ENCODE assay signal across 8 cellular contexts in the genomic region with DNA sequence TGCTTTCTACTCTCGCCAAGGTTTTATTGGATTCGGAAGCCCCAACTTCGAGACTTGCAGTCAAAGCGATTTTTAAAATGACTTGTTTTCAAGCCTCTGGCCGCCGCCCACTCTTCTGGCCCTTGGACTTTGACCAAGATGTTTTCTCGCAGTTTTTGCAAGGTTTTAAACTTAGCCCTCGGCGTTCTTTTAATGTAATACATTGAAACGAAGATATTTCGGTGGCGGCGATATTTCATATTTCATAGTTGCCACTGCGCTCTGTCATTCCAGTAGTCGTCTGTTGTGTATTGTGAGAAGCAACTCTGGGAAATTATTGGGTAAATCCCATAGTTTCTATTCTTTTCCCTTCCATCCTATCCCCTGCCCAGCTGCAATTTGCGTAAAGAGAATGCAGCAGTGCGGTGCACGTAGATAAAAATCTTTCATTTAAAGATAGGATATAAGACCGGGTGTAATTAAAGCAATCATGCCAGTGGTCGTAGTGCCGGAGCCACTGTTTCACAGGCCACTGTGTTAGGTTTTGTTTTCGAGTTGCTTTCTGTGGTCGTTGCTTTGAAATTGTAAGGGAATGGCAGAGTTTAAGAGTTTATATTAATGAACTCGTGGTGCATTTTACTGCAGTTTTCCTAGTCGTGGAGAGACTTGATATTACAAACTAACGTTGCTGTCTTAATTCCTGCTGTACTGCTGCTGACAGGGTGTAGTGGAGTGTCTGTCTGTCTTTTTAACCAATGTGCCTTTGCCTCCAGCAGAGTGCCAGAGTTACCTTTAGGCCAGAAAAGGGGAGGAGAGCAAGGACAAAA. TPM values are rescaled to one million over a fixed set of nuclear protein-coding genes. Genes with fewer than 3 reads are reported as not detected.
DNase-seq lines count a peak whose midpoint lies in the region; ATAC-seq and TF ChIP-seq lines count a peak whose summit lies in the region.

No MANE protein-coding gene starts in this region.

- no peaks in the 10 kb centered on the region for H3K9me3 ChIP-seq in BLaER1 treated with 17β-estradiol and CSF1 and Interleukin-3, amounts not matched to agents 10 nM and 100 nM (replicated peaks in 1 of 11)
- H3K9me3 ChIP-seq in lower lobe of right lung (no peaks in the 10 kb centered on the region), tibial artery (no peaks in the 10 kb centered on the region)

- H3K4me2 ChIP-seq in BLaER1 treated with 17β-estradiol and CSF1 and Interleukin-3, amounts not matched to agents 10 nM and 100 nM = peak overlapping the region; percentile 72 to 91 (median 86)

- H3K4me1 ChIP-seq in BLaER1 treated with 17β-estradiol and CSF1 and Interleukin-3, amounts not matched to agents 10 nM and 100 nM = peaks cover 18 to 48% (median 35%) of the 10 kb centered on the region in 10 experiments
- peaks cover 32% of the 10 kb centered on the region for H3K4me1 ChIP-seq in lower lobe of right lung
- peaks cover 0 to 37% (median 12%) of the 10 kb centered on the region in 4 donors for H3K4me1 ChIP-seq in tibial artery

- H3K27me3 ChIP-seq in BLaER1 treated with 17β-estradiol and CSF1 and Interleukin-3, amounts not matched to agents 10 nM and 100 nM = no peaks in the 10 kb centered on the region
- H3K27me3 ChIP-seq in lower lobe of right lung (ENCODE audit: low read depth) = no peaks in the 10 kb centered on the region
- no peaks in the 10 kb centered on the region for H3K27me3 ChIP-seq in tibial artery

- H3K36me3 ChIP-seq in BLaER1 treated with 17β-estradiol and CSF1 and Interleukin-3, amounts not matched to agents 10 nM and 100 nM = peaks cover 14 to 32% (median 24%) of the 10 kb centered on the region in 11 experiments; a peak in 21 of 22 replicates
- H3K36me3 ChIP-seq in lower lobe of right lung = peaks cover 30% of the 10 kb centered on the region
- peaks cover 0 to 11% (median 9%) of the 10 kb centered on the region in 3 donors for H3K36me3 ChIP-seq in tibial artery

- H4K20me1 ChIP-seq in BLaER1 treated with 17β-estradiol and CSF1 and Interleukin-3, amounts not matched to agents 10 nM and 100 nM = peaks cover 0 to 22% (median 0%) of the 10 kb centered on the region in 11 experiments; a peak in 4 of 22 replicates

- TF ChIP-seq CTCF in lower lobe of right lung (IDR thresholded peaks at IDR 0.05) = no peak
- no peak for TF ChIP-seq CTCF in tibial artery (IDR thresholded peaks at IDR 0.05)

- DNase-seq in RPMI8226 = peak; percentile 56
- peak; percentile 45 for DNase-seq in dedifferentiated amniotic fluid mesenchymal stem cell (ENCODE audit: extremely low spot score)
- no peak for DNase-seq in lower lobe of right lung
- no peak for DNase-seq in tibial artery
- no peak for DNase-seq in SKM-1 (lab: John Stamatoyannopoulos, UW; ENCODE audit: unreplicated experiment)

- peak overlapping the region; percentile 89 to 97 (median 95) for H3K9ac ChIP-seq in BLaER1 treated with 17β-estradiol and CSF1 and Interleukin-3, amounts not matched to agents 10 nM and 100 nM

- H3K4me3 ChIP-seq in BLaER1 treated with 17β-estradiol and CSF1 and Interleukin-3, amounts not matched to agents 10 nM and 100 nM = peak overlapping the region; percentile 70 to 85 (median 76)
- peak overlapping the region; percentile 80 for H3K4me3 ChIP-seq in lower lobe of right lung
- H3K4me3 ChIP-seq in tibial artery = peak overlapping the region; percentile 87 to 89

- peak; percentile 25 for ATAC-seq in GM18867 (IDR thresholded peaks at IDR 0.05; ENCODE audit: unreplicated experiment)
- peak; percentile 10 for ATAC-seq in HG03103 (IDR thresholded peaks at IDR 0.05; ENCODE audit: low read depth, unreplicated experiment)
- ATAC-seq in lower lobe of right lung = peak; percentile 15 to 34

- peak overlapping the region; percentile 91 to 98 (median 94) for H3K27ac ChIP-seq in BLaER1 treated with 17β-estradiol and CSF1 and Interleukin-3, amounts not matched to agents 10 nM and 100 nM
- H3K27ac ChIP-seq in lower lobe of right lung (peak overlapping the region; percentile 99), tibial artery (peak overlapping the region; percentile 98 to 99)

- intact Hi-C loops in lower lobe of right lung (cut with DNase I) (no loop called here), tibial artery (cut with DNase I; ENCODE audit: low total_unique reads) (loop anchor here (5.0 to 10.0 kb wide), 2 partner anchors 265 to 433 kb away; a partner anchor contains a TSS)

RNA-seq across cellular contexts. Expression of a gene that starts 0.7 kb away (rescaled TPM):
- total RNA-seq in lower lobe of right lung = 46.0 TPM

RNA-seq across cellular contexts. Expression of a gene that starts 30.4 kb away (rescaled TPM):
- 17.8 TPM for total RNA-seq in lower lobe of right lung

Comparison
In these comparisons a context has a peak if more than half of its experiments do, and no peak if none do; other contexts are left out.
1. DNase-seq: peak in RPMI8226 (single experiment) and dedifferentiated amniotic fluid mesenchymal stem cell (single experiment); none in lower lobe of right lung (single experiment), tibial artery (0 of 2) and SKM-1 (single experiment).
2. Peak in every context shown above with its lines, with median percentiles within 50 percentile points of each other: H3K27ac ChIP-seq, H3K4me3 ChIP-seq and ATAC-seq.